8 cellular contexts compared by ENCODE assay signal in genomic region chr6:75893058-75893775, GRCh38.
DNase-seq lines count a peak whose midpoint lies in the region; ATAC-seq and TF ChIP-seq lines count a peak whose summit lies in the region.

No MANE protein-coding gene starts in this region.

- ATAC-seq in Right ventricle myocardium inferior (no peak), HG02571 (IDR thresholded peaks at IDR 0.05; ENCODE audit: unreplicated experiment) (peak; percentile 63), HG03460 (IDR thresholded peaks at IDR 0.05; ENCODE audit: unreplicated experiment) (no peak)

- POLR2A ChIA-PET in SK-N-SH (lab: Yijun Ruan, JAX): no interaction called here

- TF ChIP-seq RAD21 in SK-N-SH (IDR thresholded peaks at IDR 0.05; ENCODE audit: low read length): peak; percentile 84

- H3K79me2 ChIP-seq in SK-N-SH (ENCODE audit: insufficient read depth): no peaks in the 10 kb centered on the region

- no peaks in the 10 kb centered on the region for H3K9me3 Mint-ChIP-seq in progenitor cell of endocrine pancreas (ENCODE audit: low read depth)

- H2AFZ ChIP-seq in SK-N-SH (ENCODE audit: low read depth): no peak overlapping the region

- no peaks in the 10 kb centered on the region for H3K4me1 Mint-ChIP-seq in progenitor cell of endocrine pancreas (ENCODE audit: low read depth)

- no peak overlapping the region for H3K4me3 Mint-ChIP-seq in progenitor cell of endocrine pancreas (ENCODE audit: low read depth)

- H3K27ac ChIP-seq in cardiac muscle cell (peak overlapping the region; percentile 57), SK-N-SH (ENCODE audit: low read depth in 2 of 2, low read length in 1 of 2) (no peak overlapping the region)

- CTCF ChIA-PET in SK-N-SH (lab: Yijun Ruan, JAX): interaction anchor here (0.6 to 3.9 kb wide), 37 partner anchors 13 to 1578 kb away, joined by 3 to 77 read pairs (median 4); no protein-coding TSS in a partner anchor

- H3K4me1 ChIP-seq in cardiac muscle cell (ENCODE audit: low read depth) (peaks cover 10% of the 10 kb centered on the region), SK-N-SH (ENCODE audit: control insufficient read depth in 1 of 2, insufficient read depth in 2 of 2, low read depth in 1 of 2, low read length in 1 of 2) (no peaks in the 10 kb centered on the region)

- H3K9me2 ChIP-seq in SK-N-SH: no peaks in the 10 kb centered on the region

- peaks cover 21% of the 10 kb centered on the region for H3K36me3 ChIP-seq in cardiac muscle cell
- peaks cover 13 to 14% of the 10 kb centered on the region in 2 experiments for H3K36me3 ChIP-seq in SK-N-SH (replicated peaks in 1 of 2; ENCODE audit: control insufficient read depth in 1 of 2, insufficient read depth in 2 of 2, low read length in 1 of 2)

- TF ChIP-seq CTCF in cardiac muscle cell (IDR thresholded peaks at IDR 0.05; ENCODE audit: low read depth, low read length) (peak; percentile 58), SK-N-SH (IDR thresholded peaks at IDR 0.05) (peak; percentile 82), fibroblast of pulmonary artery (IDR thresholded peaks at IDR 0.05; ENCODE audit: low read length, missing control alignments) (peak; percentile 61), progenitor cell of endocrine pancreas (IDR thresholded peaks at IDR 0.05; ENCODE audit: unreplicated experiment) (peak; percentile 82)

- H3F3A ChIP-seq in SK-N-SH (replicated peaks; ENCODE audit: insufficient read depth): no peaks in the 10 kb centered on the region

- H3K27ac Mint-ChIP-seq in progenitor cell of endocrine pancreas: no peak overlapping the region

- H3K9me3 ChIP-seq in cardiac muscle cell (ENCODE audit: low read depth): no peaks in the 10 kb centered on the region
- H3K9me3 ChIP-seq in SK-N-SH: no peaks in the 10 kb centered on the region

- H3K9ac ChIP-seq in SK-N-SH: no peak overlapping the region

- H3K4me3 ChIP-seq in cardiac muscle cell: no peak overlapping the region
- no peak overlapping the region for H3K4me3 ChIP-seq in SK-N-SH (ENCODE audit: low read depth in 2 of 2, low read length in 1 of 2)
- H3K4me3 ChIP-seq in fibroblast of pulmonary artery (replicated peaks; ENCODE audit: low read depth, low read length): no peak overlapping the region

- DNase-seq in cardiac muscle cell (ENCODE audit: low read depth in 1 of 2, low spot score in 1 of 2) (peak; percentile 83 to 89), Right ventricle myocardium inferior (ENCODE audit: missing footprints) (no peak), NCI-H1048 (lab: John Stamatoyannopoulos, UW) (peak; percentile 30), SK-N-SH (peak; percentile 51), fibroblast of pulmonary artery (ENCODE audit: low read depth) (peak; percentile 90), progenitor cell of endocrine pancreas (ENCODE audit: low spot score, unreplicated experiment) (no peak)

- WGBS in SK-N-SH (ENCODE audit: low lambda C conversion rate): 8% methylated on average over 5 of the region's 5 CpGs

- H3K27me3 ChIP-seq in cardiac muscle cell (no peaks in the 10 kb centered on the region), SK-N-SH (ENCODE audit: insufficient read depth) (no peaks in the 10 kb centered on the region)

- intact Hi-C loops in Right ventricle myocardium inferior (cut with DNase I): loop anchor here (5.0 kb wide), 1 partner anchor 1564 kb away; no protein-coding TSS in a partner anchor

- H3K36me3 Mint-ChIP-seq in progenitor cell of endocrine pancreas (ENCODE audit: insufficient read depth): peaks cover 16% of the 10 kb centered on the region

- TF ChIP-seq EP300 in SK-N-SH (IDR thresholded peaks at IDR 0.05; ENCODE audit: borderline replicate concordance in 1 of 2, low read depth in 1 of 2, low read length in 1 of 2): no peak

- no peak overlapping the region for H3K4me2 ChIP-seq in SK-N-SH

- H3K27me3 Mint-ChIP-seq in progenitor cell of endocrine pancreas: no peaks in the 10 kb centered on the region

- no peaks in the 10 kb centered on the region for H4K20me1 ChIP-seq in SK-N-SH (ENCODE audit: insufficient read depth)

TF ChIP-seq in SK-N-SH, 30 proteins besides CTCF, POLR2A, EP300 and RAD21:
- TF ChIP-seq SMC3 (IDR thresholded peaks at IDR 0.05; ENCODE audit: low read depth, low read length) (peak; percentile 44), RFX5 (IDR thresholded peaks at IDR 0.05; ENCODE audit: low read length) (no peak)
TF ChIP-seq in SK-N-SH: peak in this region for 1.

Comparison
In these comparisons a context has a peak if more than half of its experiments do, and no peak if none do; other contexts are left out.
1. DNase-seq: peak in cardiac muscle cell (2 of 2), NCI-H1048 (single experiment), SK-N-SH (single experiment) and fibroblast of pulmonary artery (single experiment); none in Right ventricle myocardium inferior (single experiment) and progenitor cell of endocrine pancreas (single experiment).
2. Peak in every context shown above with its lines, with median percentiles within 50 percentile points of each other: CTCF ChIP-seq.